Comparison of ENCODE assay signal across 11 cellular contexts in genomic region chr20:62571667-62572344, GRCh38.
DNase-seq lines count a peak whose midpoint lies in the region; ATAC-seq and TF ChIP-seq lines count a peak whose summit lies in the region.
"Had no signal": no experiment of that assay in that cellular context is flagged by ENCODE, and none has a peak within 500 bp of the region (broad histone marks: within the 10 kb centered on the region; RNA-seq: fewer than 3 reads in every experiment).

No MANE protein-coding gene starts in this region.

- H3K9me3 ChIP-seq in suprapubic skin = no peaks in the 10 kb centered on the region

- no peak overlapping the region for H3K4me3 ChIP-seq in suprapubic skin

- TF ChIP-seq EP300 in suprapubic skin (IDR thresholded peaks at IDR 0.05) = no peak

- H3K36me3 Mint-ChIP-seq in activated CD4-positive, alpha-beta memory T cell treated with anti-CD3 and anti-CD28 coated beads for 36 hours = no peaks in the 10 kb centered on the region
- no peaks in the 10 kb centered on the region for H3K36me3 Mint-ChIP-seq in activated CD4-positive, alpha-beta memory T cell treated with anti-CD3 and anti-CD28 coated beads, Interleukin-2, amount 10 ng/mL, durations not matched to agents 7 days and 5 days (ENCODE audit: low read depth)
- H3K36me3 Mint-ChIP-seq in WTC11 = peaks cover 3% of the 10 kb centered on the region
- H3K36me3 Mint-ChIP-seq in natural killer cell treated with Interleukin-12 subunit alpha and Interleukin-12 subunit beta and Interleukin-15 and Interleukin-18, amount 100 ng/mL, for 72 hours = no peaks in the 10 kb centered on the region

- H3K27me3 ChIP-seq in suprapubic skin = peaks cover 93% of the 10 kb centered on the region

- H3K27ac Mint-ChIP-seq in activated CD4-positive, alpha-beta memory T cell treated with anti-CD3 and anti-CD28 coated beads for 36 hours = no peak overlapping the region
- no peak overlapping the region for H3K27ac Mint-ChIP-seq in activated CD4-positive, alpha-beta memory T cell treated with anti-CD3 and anti-CD28 coated beads, Interleukin-2, amount 10 ng/mL, durations not matched to agents 7 days and 5 days
- H3K27ac Mint-ChIP-seq in WTC11 = no peak overlapping the region
- no peak overlapping the region for H3K27ac Mint-ChIP-seq in natural killer cell treated with Interleukin-12 subunit alpha and Interleukin-12 subunit beta and Interleukin-15 and Interleukin-18, amount 100 ng/mL, for 72 hours

- H3K27me3 Mint-ChIP-seq in activated CD4-positive, alpha-beta memory T cell treated with anti-CD3 and anti-CD28 coated beads for 36 hours = peaks cover 19% of the 10 kb centered on the region
- H3K27me3 Mint-ChIP-seq in activated CD4-positive, alpha-beta memory T cell treated with anti-CD3 and anti-CD28 coated beads, Interleukin-2, amount 10 ng/mL, durations not matched to agents 7 days and 5 days = peaks cover 17% of the 10 kb centered on the region
- H3K27me3 Mint-ChIP-seq in WTC11 (ENCODE audit: low read depth) = peaks cover 3% of the 10 kb centered on the region
- H3K27me3 Mint-ChIP-seq in natural killer cell treated with Interleukin-12 subunit alpha and Interleukin-12 subunit beta and Interleukin-15 and Interleukin-18, amount 100 ng/mL, for 72 hours = peaks cover 15 to 19% of the 10 kb centered on the region in 2 donors

- ATAC-seq in WTC11 = peak; percentile 81
- peak; percentile 39 to 71 for ATAC-seq in natural killer cell treated with Interleukin-12 subunit alpha and Interleukin-12 subunit beta and Interleukin-15 and Interleukin-18, amount 100 ng/mL, for 72 hours
- no peak for ATAC-seq in GM19035 (IDR thresholded peaks at IDR 0.05; ENCODE audit: unreplicated experiment)

- H3K27ac ChIP-seq in suprapubic skin = no peak overlapping the region

- 66% methylated on average over 9 of the region's 9 CpGs for WGBS in suprapubic skin

- H3K4me1 Mint-ChIP-seq in activated CD4-positive, alpha-beta memory T cell treated with anti-CD3 and anti-CD28 coated beads for 36 hours (ENCODE audit: low read depth) = no peaks in the 10 kb centered on the region
- peaks cover 3% of the 10 kb centered on the region for H3K4me1 Mint-ChIP-seq in activated CD4-positive, alpha-beta memory T cell treated with anti-CD3 and anti-CD28 coated beads, Interleukin-2, amount 10 ng/mL, durations not matched to agents 7 days and 5 days
- H3K4me1 Mint-ChIP-seq in WTC11 = 0 out of 2 replicates have a peak, but pooled peaks cover 3% of the 10 kb centered on the region
- H3K4me1 Mint-ChIP-seq in natural killer cell treated with Interleukin-12 subunit alpha and Interleukin-12 subunit beta and Interleukin-15 and Interleukin-18, amount 100 ng/mL, for 72 hours (ENCODE audit: low read depth in 2 of 2) = peaks cover 0 to 10% of the 10 kb centered on the region in 2 donors

- TF ChIP-seq CTCF in WTC11 (IDR thresholded peaks at IDR 0.05) (no peak), suprapubic skin (IDR thresholded peaks at IDR 0.05) (no peak)

- no peaks in the 10 kb centered on the region for H3K4me1 ChIP-seq in suprapubic skin

- peak; percentile 23 for DNase-seq in activated CD4-positive, alpha-beta memory T cell treated with anti-CD3 and anti-CD28 coated beads for 36 hours
- DNase-seq in activated CD4-positive, alpha-beta memory T cell treated with anti-CD3 and anti-CD28 coated beads, Interleukin-2, amount 10 ng/mL, durations not matched to agents 7 days and 5 days = no peak
- DNase-seq in HT-29 (ENCODE audit: low spot score) (peak; percentile 46), WTC11 (ENCODE audit: low spot score) (peak; percentile 64), activated gamma-delta T cell treated with Interleukin-2 at 50 U/mL for 16 hours (no peak), suprapubic skin (ENCODE audit: low spot score in 2 of 2) (no peak)
- no peak for DNase-seq in natural killer cell treated with Interleukin-12 subunit alpha and Interleukin-12 subunit beta and Interleukin-15 and Interleukin-18, amount 100 ng/mL, for 72 hours (ENCODE audit: low spot score)
- DNase-seq: amniotic stem cell; NCI-H1436 treated with DMSO at 0.1 percent for 48 hours; stimulated activated CD4-positive, alpha-beta T cell treated with anti-CD3 and anti-CD28 coated beads, Interleukin-4, amount 100 ng/mL, for 1 hour had no signal

- TF ChIP-seq POLR2A in suprapubic skin (IDR thresholded peaks at IDR 0.05) = no peak

- H3K36me3 ChIP-seq in suprapubic skin = no peaks in the 10 kb centered on the region

- H3K4me3 Mint-ChIP-seq in activated CD4-positive, alpha-beta memory T cell treated with anti-CD3 and anti-CD28 coated beads for 36 hours = no peak overlapping the region
- H3K4me3 Mint-ChIP-seq in activated CD4-positive, alpha-beta memory T cell treated with anti-CD3 and anti-CD28 coated beads, Interleukin-2, amount 10 ng/mL, durations not matched to agents 7 days and 5 days = no peak overlapping the region
- H3K4me3 Mint-ChIP-seq in WTC11 = no peak overlapping the region
- H3K4me3 Mint-ChIP-seq in natural killer cell treated with Interleukin-12 subunit alpha and Interleukin-12 subunit beta and Interleukin-15 and Interleukin-18, amount 100 ng/mL, for 72 hours = no peak overlapping the region

- POLR2A ChIA-PET in activated CD4-positive, alpha-beta memory T cell treated with anti-CD3 and anti-CD28 coated beads for 36 hours (lab: Charles Lee) = no interaction called here
- POLR2A ChIA-PET in activated CD4-positive, alpha-beta memory T cell treated with anti-CD3 and anti-CD28 coated beads, Interleukin-2, amount 10 ng/mL, durations not matched to agents 7 days and 5 days (lab: Charles Lee) = no interaction called here
- POLR2A ChIA-PET in WTC11 (lab: Charles Lee) = no interaction called here

- CTCF ChIA-PET in activated CD4-positive, alpha-beta memory T cell treated with anti-CD3 and anti-CD28 coated beads for 36 hours (lab: Charles Lee) = no interaction called here
- CTCF ChIA-PET in activated CD4-positive, alpha-beta memory T cell treated with anti-CD3 and anti-CD28 coated beads, Interleukin-2, amount 10 ng/mL, durations not matched to agents 7 days and 5 days (lab: Charles Lee) = no interaction called here
- CTCF ChIA-PET in WTC11 (lab: Charles Lee) = interaction anchor here (0.6 to 1.5 kb wide), 18 partner anchors 8 to 271 kb away, joined by 3 to 6 read pairs (median 3); partner anchors contain the start of gene SLCO4A1

- no peaks in the 10 kb centered on the region for H3K9me3 Mint-ChIP-seq in activated CD4-positive, alpha-beta memory T cell treated with anti-CD3 and anti-CD28 coated beads for 36 hours
- peaks cover 4% of the 10 kb centered on the region for H3K9me3 Mint-ChIP-seq in activated CD4-positive, alpha-beta memory T cell treated with anti-CD3 and anti-CD28 coated beads, Interleukin-2, amount 10 ng/mL, durations not matched to agents 7 days and 5 days
- peaks cover 6% of the 10 kb centered on the region for H3K9me3 Mint-ChIP-seq in WTC11
- no peaks in the 10 kb centered on the region for H3K9me3 Mint-ChIP-seq in natural killer cell treated with Interleukin-12 subunit alpha and Interleukin-12 subunit beta and Interleukin-15 and Interleukin-18, amount 100 ng/mL, for 72 hours

- intact Hi-C loops in activated CD4-positive, alpha-beta memory T cell treated with anti-CD3 and anti-CD28 coated beads for 36 hours (cut with micrococcal nuclease) = no loop called here

TF ChIP-seq in WTC11, 78 proteins besides CTCF, POLR2A, EP300 and RAD21 (continues in another document):
- TF ChIP-seq MXD4 (CRISPR knock-in tag; IDR thresholded peaks at IDR 0.05; ENCODE audit: borderline replicate concordance) (no peak), ZNF219 (CRISPR knock-in tag; IDR thresholded peaks at IDR 0.05; ENCODE audit: borderline replicate concordance) (no peak), ATF1 (CRISPR knock-in tag; IDR thresholded peaks at IDR 0.05) (no peak), TEAD4 (CRISPR knock-in tag; IDR thresholded peaks at IDR 0.05) (no peak), ETV6 (CRISPR knock-in tag; IDR thresholded peaks at IDR 0.05) (no peak), MYBL2 (CRISPR knock-in tag; IDR thresholded peaks at IDR 0.05) (no peak), NR1H2 (CRISPR knock-in tag; IDR thresholded peaks at IDR 0.05) (no peak), CREB1 (CRISPR knock-in tag; IDR thresholded peaks at IDR 0.05) (no peak), ERG (CRISPR knock-in tag; IDR thresholded peaks at IDR 0.05) (no peak), ZNF396 (CRISPR knock-in tag; IDR thresholded peaks at IDR 0.05; ENCODE audit: borderline replicate concordance) (no peak), SMAD4 (CRISPR knock-in tag; IDR thresholded peaks at IDR 0.05) (no peak), ZNF232 (CRISPR knock-in tag; IDR thresholded peaks at IDR 0.05) (no peak)
- TF ChIP-seq, protein P1, sequence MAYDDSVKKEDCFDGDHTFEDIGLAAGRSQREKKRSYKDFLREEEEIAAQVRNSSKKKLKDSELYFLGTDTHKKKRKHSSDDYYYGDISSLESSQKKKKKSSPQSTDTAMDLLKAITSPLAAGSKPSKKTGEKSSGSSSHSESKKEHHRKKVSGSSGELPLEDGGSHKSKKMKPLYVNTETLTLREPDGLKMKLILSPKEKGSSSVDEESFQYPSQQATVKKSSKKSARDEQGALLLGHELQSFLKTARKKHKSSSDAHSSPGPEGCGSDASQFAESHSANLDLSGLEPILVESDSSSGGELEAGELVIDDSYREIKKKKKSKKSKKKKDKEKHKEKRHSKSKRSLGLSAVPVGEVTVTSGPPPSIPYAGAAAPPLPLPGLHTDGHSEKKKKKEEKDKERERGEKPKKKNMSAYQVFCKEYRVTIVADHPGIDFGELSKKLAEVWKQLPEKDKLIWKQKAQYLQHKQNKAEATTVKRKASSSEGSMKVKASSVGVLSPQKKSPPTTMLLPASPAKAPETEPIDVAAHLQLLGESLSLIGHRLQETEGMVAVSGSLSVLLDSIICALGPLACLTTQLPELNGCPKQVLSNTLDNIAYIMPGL (CRISPR knock-in tag; IDR thresholded peaks at IDR 0.05) = no peak
- TF ChIP-seq, protein P2, sequence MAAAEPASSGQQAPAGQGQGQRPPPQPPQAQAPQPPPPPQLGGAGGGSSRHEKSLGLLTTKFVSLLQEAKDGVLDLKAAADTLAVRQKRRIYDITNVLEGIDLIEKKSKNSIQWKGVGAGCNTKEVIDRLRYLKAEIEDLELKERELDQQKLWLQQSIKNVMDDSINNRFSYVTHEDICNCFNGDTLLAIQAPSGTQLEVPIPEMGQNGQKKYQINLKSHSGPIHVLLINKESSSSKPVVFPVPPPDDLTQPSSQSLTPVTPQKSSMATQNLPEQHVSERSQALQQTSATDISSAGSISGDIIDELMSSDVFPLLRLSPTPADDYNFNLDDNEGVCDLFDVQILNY (CRISPR knock-in tag; IDR thresholded peaks at IDR 0.05) = no peak

Comparison
In these comparisons a context has a peak if more than half of its experiments do, and no peak if none do; other contexts are left out.
1. DNase-seq: peak in activated CD4-positive, alpha-beta memory T cell treated with anti-CD3 and anti-CD28 coated beads for 36 hours (single experiment), HT-29 (single experiment) and WTC11 (single experiment); none in activated CD4-positive, alpha-beta memory T cell treated with anti-CD3 and anti-CD28 coated beads, Interleukin-2, amount 10 ng/mL, durations not matched to agents 7 days and 5 days (single experiment), natural killer cell treated with Interleukin-12 subunit alpha and Interleukin-12 subunit beta and Interleukin-15 and Interleukin-18, amount 100 ng/mL, for 72 hours (single experiment), activated gamma-delta T cell treated with Interleukin-2 at 50 U/mL for 16 hours (single experiment) and suprapubic skin (0 of 2).